Comparison of ENCODE assay signal across 8 cellular contexts in genomic region chr19:40570313-40571004, GRCh38. TPM values are rescaled to one million over a fixed set of nuclear protein-coding genes. Genes with fewer than 3 reads are reported as not detected.
DNase-seq lines count a peak whose midpoint lies in the region; ATAC-seq, FAIRE-seq and TF ChIP-seq lines count a peak whose summit lies in the region.

No MANE protein-coding gene starts in this region.

- no peaks in the 10 kb centered on the region for H3K36me3 Mint-ChIP-seq in immature natural killer cell

- FAIRE-seq in bronchial epithelial cell (lab: Jason Lieb, UNC): no peak

- POLR2A ChIA-PET in AG04449 (lab: Yijun Ruan, JAX): interaction anchor here (0.8 kb wide), 1 partner anchor 144 kb away, joined by 3 read pairs; no protein-coding TSS in a partner anchor

- H3K27ac Mint-ChIP-seq in immature natural killer cell: peak overlapping the region; percentile 58 to 91 (median 78)

- peaks cover 7% of the 10 kb centered on the region for H3K27me3 ChIP-seq in bronchial epithelial cell (ENCODE audit: control insufficient read depth, insufficient read depth, low read length)

- TF ChIP-seq CTCF in AG04449 (IDR thresholded peaks at IDR 0.05; ENCODE audit: insufficient read depth, low read length, missing control alignments) (no peak), WI38 (IDR thresholded peaks at IDR 0.05; ENCODE audit: low read depth, low read length) (no peak), bronchial epithelial cell (IDR thresholded peaks at IDR 0.05; ENCODE audit: insufficient read depth, low read length, severe bottlenecking) (no peak)

- H3K36me3 ChIP-seq in bronchial epithelial cell (ENCODE audit: control insufficient read depth, insufficient read depth, low read length): no peaks in the 10 kb centered on the region

- H3K4me3 ChIP-seq in AG04449 (ENCODE audit: low read depth, low read length) (peak overlapping the region; percentile 79), WI38 (ENCODE audit: low read depth, low read length) (peak overlapping the region; percentile 67), bronchial epithelial cell (ENCODE audit: low read depth, low read length) (peak overlapping the region; percentile 47)

- H3K27me3 Mint-ChIP-seq in immature natural killer cell (ENCODE audit: low read depth in 3 of 3): peaks cover 12 to 22% (median 21%) of the 10 kb centered on the region in 3 donors

- peak; percentile 81 for ATAC-seq in GM18873 (IDR thresholded peaks at IDR 0.05; ENCODE audit: low FRiP score, unreplicated experiment)
- ATAC-seq in HG03139 (IDR thresholded peaks at IDR 0.05; ENCODE audit: unreplicated experiment): peak; percentile 75

- peaks cover 0 to 2% (median 0%) of the 10 kb centered on the region in 6 donors for H3K9me3 Mint-ChIP-seq in immature natural killer cell

- peaks cover 16 to 17% of the 10 kb centered on the region in 2 donors for H3K4me1 Mint-ChIP-seq in immature natural killer cell

- CTCF ChIA-PET in AG04449 (lab: Yijun Ruan, JAX): interaction anchor here (0.8 to 2.0 kb wide), 9 partner anchors 18 to 49 kb away, joined by 3 to 10 read pairs (median 4); partner anchors contain the start of gene LTBP4

- peak overlapping the region; percentile 70 to 82 (median 79) for H3K4me3 Mint-ChIP-seq in immature natural killer cell

- DNase-seq in AG04449 (ENCODE audit: low read depth, low spot score) (peak; percentile 95), NCI-H2196 treated with DMSO at 0.1 percent for 48 hours (lab: John Stamatoyannopoulos, UW; ENCODE audit: unreplicated experiment) (peak; percentile 98), bronchial epithelial cell (ENCODE audit: low read depth) (peak; percentile 98), immature natural killer cell (peak; percentile 96 to 98 (median 96)), smooth muscle cell of the brain vasculature (ENCODE audit: low read depth, low spot score) (peak; percentile 98)

RNA-seq across cellular contexts. Expression of gene SHKBP1, which starts 6.2 kb away (rescaled TPM):
- 29.2 and 29.4 TPM in 2 replicates for total RNA-seq in bronchial epithelial cell
- polyA plus RNA-seq in immature natural killer cell: 100 to 1,000 TPM; 115 to 186 (median 156) TPM

RNA-seq across cellular contexts. Expression of gene LTBP4, which starts 30.7 kb away (rescaled TPM):
- total RNA-seq in bronchial epithelial cell: 20.7 and 21.6 TPM in 2 replicates
- polyA plus RNA-seq in immature natural killer cell: 10 to 100 TPM in 2 of 3 donors, 1 to 10 TPM in 1; 8.9 to 21.5 (median 18.8) TPM

Comparison
In these comparisons a context has a peak if more than half of its experiments do, and no peak if none do; other contexts are left out.
1. Peak in every context shown above with its lines: DNase-seq, ATAC-seq and H3K4me3 ChIP-seq.